2 cellular contexts compared by ENCODE assay signal in genomic region chr11:73151371-73151870, GRCh38.
TF ChIP-seq lines count a peak whose summit lies in the region.

No MANE protein-coding gene starts in this region.

TF ChIP-seq in IMR-90, 13 proteins besides CTCF, POLR2A, EP300 and RAD21:
- TF ChIP-seq FOS (IDR thresholded peaks at IDR 0.05; ENCODE audit: low read depth, low read length) (no peak), MXI1 (IDR thresholded peaks at IDR 0.05; ENCODE audit: borderline replicate concordance, low read depth, low read length) (no peak), MAZ (IDR thresholded peaks at IDR 0.05; ENCODE audit: borderline replicate concordance, low read depth, low read length) (no peak), BHLHE40 (IDR thresholded peaks at IDR 0.05; ENCODE audit: low read depth, low read length) (no peak), MAFK (IDR thresholded peaks at IDR 0.05; ENCODE audit: low read depth, low read length) (no peak), ELK1 (IDR thresholded peaks at IDR 0.05; ENCODE audit: borderline replicate concordance, low read depth, low read length) (no peak), NFE2L2 (IDR thresholded peaks at IDR 0.05; ENCODE audit: low read depth, low read length) (no peak), RFX5 (IDR thresholded peaks at IDR 0.05; ENCODE audit: low read depth, low read length) (no peak), RCOR1 (IDR thresholded peaks at IDR 0.05; ENCODE audit: insufficient replicate concordance, low read length) (no peak), CEBPB (IDR thresholded peaks at IDR 0.05; ENCODE audit: low read depth, low read length) (no peak), SMC3 (IDR thresholded peaks at IDR 0.05; ENCODE audit: low read depth, low read length) (no peak), USF2 (IDR thresholded peaks at IDR 0.05; ENCODE audit: low read depth, low read length) (no peak), CHD1 (IDR thresholded peaks at IDR 0.05; ENCODE audit: low read depth, low read length) (no peak)
TF ChIP-seq in IMR-90: peak in this region for 0.

TF ChIP-seq in GM12878, 131 proteins besides CTCF, POLR2A, EP300 and RAD21:
- no peak for TF ChIP-seq CEBPB (IDR thresholded peaks at IDR 0.05; ENCODE audit: borderline replicate concordance in 1 of 2, low read depth in 2 of 2, low read length in 2 of 2)
- no peak for TF ChIP-seq ZNF622 (IDR thresholded peaks at IDR 0.05)
- TF ChIP-seq SREBF1 (IDR thresholded peaks at IDR 0.05; ENCODE audit: low read length) = no peak
- TF ChIP-seq RBBP5 (conservative IDR thresholded peaks at IDR 0.05) = no peak
- TF ChIP-seq NKRF (conservative IDR thresholded peaks at IDR 0.05) = no peak
TF ChIP-seq in GM12878: peak in this region for 0.
